Comparison of ENCODE assay signal across 16 cellular contexts in genomic region chr19:34299576-34299975, GRCh38.
"Had no signal": no experiment of that assay in that cellular context is flagged by ENCODE, and none has a peak within 500 bp of the region (broad histone marks: within the 10 kb centered on the region; RNA-seq: fewer than 3 reads in every experiment).

No MANE protein-coding gene starts in this region.

- H3K27ac Mint-ChIP-seq: progenitor cell of endocrine pancreas had no signal

- H3K4me3 ChIP-seq: adrenal gland, coronary artery, gastroesophageal sphincter had no signal

- H3K27me3 Mint-ChIP-seq: progenitor cell of endocrine pancreas had no signal

- H3K4me1 ChIP-seq: adrenal gland, gastroesophageal sphincter had no signal

- DNase-seq: activated naive CD4-positive, alpha-beta T cell treated with Interleukin-2 at 50 U/mL for 16 hours; caudate nucleus; effector CD8-positive, alpha-beta T cell; kidney; left ventricle myocardium superior; mesendoderm; occipital lobe; right cardiac atrium; stimulated activated CD4-positive, alpha-beta T cell treated with anti-CD3 and anti-CD28 coated beads, Interleukin-1b, Interleukin-23, amount 100 ng/mL, for 48 hours; stimulated activated naive CD4-positive, alpha-beta T cell treated with Interleukin-2 at 50 U/mL for 16 hours; T-helper 2 cell had no signal

- FAIRE-seq: kidney, urothelium cell line had no signal

- H3K27me3 ChIP-seq: adrenal gland, gastroesophageal sphincter had no signal

- H3K9me3 ChIP-seq: adrenal gland, gastroesophageal sphincter had no signal

- ATAC-seq: gastroesophageal sphincter, left ventricle myocardium superior had no signal

- H3K27ac ChIP-seq: adrenal gland, coronary artery, gastroesophageal sphincter had no signal
